ENCODE assay signal across 12 cellular contexts in genomic region chr3:59406943-59407342, GRCh38.
DNase-seq lines count a peak whose midpoint lies in the region; ATAC-seq lines count a peak whose summit lies in the region.
"Had no signal": no experiment of that assay in that cellular context is flagged by ENCODE, and none has a peak within 500 bp of the region (broad histone marks: within the 10 kb centered on the region; RNA-seq: fewer than 3 reads in every experiment).

No MANE protein-coding gene starts in this region.

- no peaks in the 10 kb centered on the region for H3K27me3 Mint-ChIP-seq in activated T-cell treated with anti-CD3 and anti-CD28 coated beads, Interleukin-2, amount 50 U/mL, for 72 hours (ENCODE audit: low read depth)
- H3K27me3 Mint-ChIP-seq: stimulated activated naive CD8-positive, alpha-beta T cell treated with anti-CD3 and anti-CD28 coated beads, Interleukin-15, Interleukin-2, amounts not matched to agents 100 ng/mL and 50 ng/mL, for 24 hours had no signal

- H3K36me3 Mint-ChIP-seq in activated T-cell treated with anti-CD3 and anti-CD28 coated beads, Interleukin-2, amount 50 U/mL, for 72 hours (ENCODE audit: insufficient read depth in 2 of 2) = no peaks in the 10 kb centered on the region

- DNase-seq in activated T-cell treated with anti-CD3 and anti-CD28 coated beads, Interleukin-2, amount 50 U/mL, for 72 hours = no peak
- no peak for DNase-seq in activated T-cell treated with anti-CD3 and anti-CD28 coated beads for 4 hours
- no peak for DNase-seq in stimulated activated naive CD8-positive, alpha-beta T cell treated with anti-CD3 and anti-CD28 coated beads, Interleukin-15, Interleukin-2, amounts not matched to agents 100 U/mL and 50 U/mL, for 24 hours
- DNase-seq in central memory CD4-positive, alpha-beta T cell = no peak
- DNase-seq in NCI-H1417 treated with DMSO at 0.1 percent for 48 hours (lab: John Stamatoyannopoulos, UW) = no peak
- no peak for DNase-seq in stimulated activated CD4-positive, alpha-beta T cell treated with anti-CD3 and anti-CD28 coated beads, Interleukin-1b, Interleukin-23, amount 100 ng/mL, for 48 hours
- DNase-seq: cerebellar nuclear complex, NCI-H226, SK-N-SH had no signal

- H3K4me1 Mint-ChIP-seq in activated T-cell treated with anti-CD3 and anti-CD28 coated beads, Interleukin-2, amount 50 U/mL, for 72 hours (ENCODE audit: low read depth) = peaks cover 23% of the 10 kb centered on the region

- H3K27ac Mint-ChIP-seq in activated T-cell treated with anti-CD3 and anti-CD28 coated beads, Interleukin-2, amount 50 U/mL, for 72 hours = no peak overlapping the region
- H3K27ac Mint-ChIP-seq: stimulated activated naive CD8-positive, alpha-beta T cell treated with anti-CD3 and anti-CD28 coated beads, Interleukin-15, Interleukin-2, amounts not matched to agents 100 ng/mL and 50 ng/mL, for 24 hours had no signal

- peaks cover 0 to 2% of the 10 kb centered on the region in 2 donors for H3K9me3 Mint-ChIP-seq in activated T-cell treated with anti-CD3 and anti-CD28 coated beads, Interleukin-2, amount 50 U/mL, for 72 hours
- H3K9me3 Mint-ChIP-seq: stimulated activated naive CD8-positive, alpha-beta T cell treated with anti-CD3 and anti-CD28 coated beads, Interleukin-15, Interleukin-2, amounts not matched to agents 100 ng/mL and 50 ng/mL, for 24 hours had no signal

- peak; percentile 40 to 56 for ATAC-seq in activated T-cell treated with anti-CD3 and anti-CD28 coated beads, Interleukin-2, amount 50 U/mL, for 72 hours (replicated peaks in 1 of 2)
- peak; percentile 80 for ATAC-seq in GM21825 (IDR thresholded peaks at IDR 0.05; ENCODE audit: unreplicated experiment)
- peak; percentile 87 for ATAC-seq in HG03432 (IDR thresholded peaks at IDR 0.05; ENCODE audit: unreplicated experiment)
- peak; percentile 60 for ATAC-seq in stimulated activated naive CD8-positive, alpha-beta T cell treated with anti-CD3 and anti-CD28 coated beads, Interleukin-15, Interleukin-2, amounts not matched to agents 100 U/mL and 50 U/mL, for 24 hours

- peak overlapping the region; percentile 12 to 24 for H3K4me3 Mint-ChIP-seq in activated T-cell treated with anti-CD3 and anti-CD28 coated beads, Interleukin-2, amount 50 U/mL, for 72 hours
- H3K4me3 Mint-ChIP-seq: stimulated activated naive CD8-positive, alpha-beta T cell treated with anti-CD3 and anti-CD28 coated beads, Interleukin-15, Interleukin-2, amounts not matched to agents 100 ng/mL and 50 ng/mL, for 24 hours had no signal
